In the genomic region with DNA sequence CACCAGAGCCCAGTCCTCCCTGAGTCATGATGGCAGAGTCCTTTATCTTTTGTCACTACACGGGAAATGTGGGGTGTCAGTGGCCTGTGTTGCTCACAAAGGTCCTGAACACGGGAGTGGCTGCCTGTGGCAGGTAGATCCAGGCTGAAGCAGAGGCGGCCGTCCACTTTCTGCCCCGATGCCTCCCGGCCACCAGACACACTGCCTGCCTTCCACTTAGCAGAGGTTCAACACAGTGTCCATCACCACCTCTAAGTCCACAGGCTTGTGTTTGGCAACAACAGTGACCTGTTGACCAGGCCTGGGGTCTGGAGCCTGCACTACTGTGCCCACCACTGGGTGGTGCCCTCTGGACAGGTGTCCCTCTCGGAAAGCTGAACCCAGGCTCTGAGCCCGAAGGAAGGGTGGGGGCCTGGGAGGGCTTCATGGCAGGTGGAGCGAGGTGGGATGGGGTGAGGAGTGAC, we compare ENCODE assay signal across 9 cellular contexts. TPM values are rescaled to one million over a fixed set of nuclear protein-coding genes. Genes with fewer than 3 reads are reported as not detected.
DNase-seq lines count a peak whose midpoint lies in the region; ATAC-seq and TF ChIP-seq lines count a peak whose summit lies in the region.
"Had no signal": no experiment of that assay in that cellular context is flagged by ENCODE, and none has a peak within 500 bp of the region (broad histone marks: within the 10 kb centered on the region; RNA-seq: fewer than 3 reads in every experiment).

No MANE protein-coding gene starts in this region.

- H3K27me3 ChIP-seq in lower lobe of right lung (ENCODE audit: low read depth): peaks cover 3% of the 10 kb centered on the region

- no peak overlapping the region for H3K27ac ChIP-seq in lower lobe of right lung
- H3K27ac ChIP-seq: HL-60 had no signal

- peaks cover 5% of the 10 kb centered on the region for H3K27me3 Mint-ChIP-seq in HFFc6 (ENCODE audit: insufficient read depth)

- peaks cover 42% of the 10 kb centered on the region for H3K4me1 Mint-ChIP-seq in HFFc6 (ENCODE audit: low read depth)

- no peaks in the 10 kb centered on the region for H3K36me3 ChIP-seq in lower lobe of right lung

- DNase-seq in D341Med (ENCODE audit: low spot score): peak; percentile 43
- DNase-seq in HFFc6: no peak
- peak; percentile 15 for DNase-seq in cerebellum (ENCODE audit: low spot score)
- no peak for DNase-seq in lower lobe of right lung
- no peak for DNase-seq in hippocampal formation (lab: John Stamatoyannopoulos, UW)
- no peak for DNase-seq in central memory CD4-positive, alpha-beta T cell

- no peaks in the 10 kb centered on the region for H3K36me3 Mint-ChIP-seq in HFFc6 (ENCODE audit: low read depth)

- H3K4me3 ChIP-seq in lower lobe of right lung: no peak overlapping the region

- H3K4me1 ChIP-seq in lower lobe of right lung: no peaks in the 10 kb centered on the region

- ATAC-seq in lower lobe of right lung: peak; percentile 18 to 23
- no peak for ATAC-seq in HG03469 (IDR thresholded peaks at IDR 0.05; ENCODE audit: unreplicated experiment)
- no peak for ATAC-seq in GM21717 (IDR thresholded peaks at IDR 0.05; ENCODE audit: unreplicated experiment)

- intact Hi-C loops in lower lobe of right lung (cut with DNase I): no loop called here

- no peaks in the 10 kb centered on the region for H3K9me3 Mint-ChIP-seq in HFFc6

- H3K9me3 ChIP-seq in lower lobe of right lung: no peaks in the 10 kb centered on the region

- TF ChIP-seq CTCF in HFFc6 (IDR thresholded peaks at IDR 0.05) (peak; percentile 50; the same call in 1 of the 2 replicates), lower lobe of right lung (IDR thresholded peaks at IDR 0.05) (peak; percentile 17)

- H3K27ac Mint-ChIP-seq in HFFc6: no peak overlapping the region

- H3K4me3 Mint-ChIP-seq in HFFc6: no peak overlapping the region

RNA-seq across cellular contexts. Expression of a gene that starts 49.9 kb away (rescaled TPM):
- under 1 TPM in 2 of 6 experiments, not detected in 4; 0.11 to 0.41 TPM for total RNA-seq in HFFc6 (2021; fragmentation: NEBNext Ultra II Directional; extraction: Animal tissue kit (Norgen Biotek cat#: 25700))
- 33.6 TPM for total RNA-seq in cerebellum
- total RNA-seq in lower lobe of right lung: 0.30 TPM

Comparison
In these comparisons a context has a peak if more than half of its experiments do, and no peak if none do; other contexts are left out.
1. DNase-seq: peak in D341Med (single experiment) and cerebellum (single experiment); none in HFFc6 (single experiment), lower lobe of right lung (single experiment), hippocampal formation (0 of 2) and central memory CD4-positive, alpha-beta T cell (single experiment).
2. ATAC-seq: peak in lower lobe of right lung (2 of 2); none in HG03469 (single experiment) and GM21717 (single experiment).
3. RNA of a gene that starts 49.9 kb away (total RNA-seq): 33.6 TPM in cerebellum (single experiment); 0.30 TPM in lower lobe of right lung (single experiment) and 0.11 to 0.41 TPM in HFFc6; every median in the first group is over 10 times any median in the second.